In genomic region chr7:101942603-101943210, GRCh38 we compare ENCODE assay signal across 17 cellular contexts.
DNase-seq lines count a peak whose midpoint lies in the region; ATAC-seq and TF ChIP-seq lines count a peak whose summit lies in the region.
"Had no signal": no experiment of that assay in that cellular context is flagged by ENCODE, and none has a peak within 500 bp of the region (broad histone marks: within the 10 kb centered on the region; RNA-seq: fewer than 3 reads in every experiment).

No MANE protein-coding gene starts in this region.

- H2AFZ ChIP-seq in GM23248: no peak overlapping the region

- H3K27me3 Mint-ChIP-seq in effector memory CD8-positive, alpha-beta T cell: no peaks in the 10 kb centered on the region
- H3K27me3 Mint-ChIP-seq: CD8-positive, alpha-beta memory T cell; naive thymus-derived CD4-positive, alpha-beta T cell; stimulated activated naive CD8-positive, alpha-beta T cell treated with anti-CD3 and anti-CD28 coated beads, Interleukin-15, amount 100 ng/mL, for 72 hours had no signal

- H3K36me3 ChIP-seq in GM23248 (ENCODE audit: low read depth) (no peaks in the 10 kb centered on the region), right atrium auricular region (no peaks in the 10 kb centered on the region)
- H3K36me3 ChIP-seq: MG63 had no signal

- H3K4me1 Mint-ChIP-seq in effector memory CD8-positive, alpha-beta T cell (ENCODE audit: low read depth in 2 of 2): peaks cover 4 to 8% of the 10 kb centered on the region in 2 donors

- intact Hi-C loops in sciatic nerve (cut with DNase I): no loop called here

- DNase-seq in GM23248: no peak
- peak; percentile 56 for DNase-seq in RWPE1 (ENCODE audit: low spot score)
- DNase-seq in right atrium auricular region (ENCODE audit: low spot score): no peak
- peak; percentile 35 for DNase-seq in sciatic nerve (ENCODE audit: low spot score)
- DNase-seq in stimulated activated CD4-positive, alpha-beta T cell treated with anti-CD3 and anti-CD28 coated beads, Interleukin-4, amount 100 ng/mL, for 4 hours: no peak
- DNase-seq in T-helper 9 cell: no peak
- no peak for DNase-seq in effector memory CD8-positive, alpha-beta T cell
- DNase-seq: activated CD8-positive, alpha-beta T cell treated with anti-CD3 and anti-CD28 coated beads, Interleukin-2, amount 10 ng/mL, durations not matched to agents 7 days and 5 days; activated naive CD4-positive, alpha-beta T cell treated with anti-CD3 and anti-CD28 coated beads, Interleukin-2, amount 50 U/mL, for 16 hours; CD8-positive, alpha-beta memory T cell; hippocampal formation; naive thymus-derived CD4-positive, alpha-beta T cell; NCI-H510A; stimulated activated CD4-positive, alpha-beta T cell treated with anti-CD3 and anti-CD28 coated beads, Interleukin-2, amount 100 ng/mL, for 24 hours; stimulated activated naive CD8-positive, alpha-beta T cell treated with anti-CD3 and anti-CD28 coated beads, Interleukin-15, amount 100 ng/mL, for 72 hours had no signal

- H4K20me1 ChIP-seq in GM23248 (ENCODE audit: insufficient read depth): no peaks in the 10 kb centered on the region

- in situ Hi-C loops in GM23248 (cut with MboI): no loop called here

- no peak overlapping the region for H3K4me3 Mint-ChIP-seq in effector memory CD8-positive, alpha-beta T cell
- H3K4me3 Mint-ChIP-seq: activated CD8-positive, alpha-beta T cell treated with anti-CD3 and anti-CD28 coated beads, Interleukin-2, amount 10 ng/mL, durations not matched to agents 7 days and 5 days; CD8-positive, alpha-beta memory T cell; naive thymus-derived CD4-positive, alpha-beta T cell; stimulated activated naive CD8-positive, alpha-beta T cell treated with anti-CD3 and anti-CD28 coated beads, Interleukin-15, amount 100 ng/mL, for 72 hours had no signal

- peaks cover 39% of the 10 kb centered on the region for H3K79me2 ChIP-seq in GM23248 (ENCODE audit: insufficient read depth)

- no peak overlapping the region; the same call in 1 of the 2 replicates for H3K27ac ChIP-seq in GM23248
- peak overlapping the region; percentile 99 for H3K27ac ChIP-seq in RWPE1
- H3K27ac ChIP-seq in right atrium auricular region: peak overlapping the region; percentile 75 to 88

- peaks cover 20% of the 10 kb centered on the region for H3K4me1 ChIP-seq in GM23248 (ENCODE audit: insufficient read depth)
- peaks cover 0 to 62% of the 10 kb centered on the region in 2 donors for H3K4me1 ChIP-seq in right atrium auricular region

- 83 to 85% methylated on average over 13 of the region's 13 CpGs for WGBS in GM23248 (ENCODE audit: low coverage in 1 of 2, low lambda C conversion rate in 2 of 2, missing lambda C conversion rate in 2 of 2), 2 experiments

- H3K9me3 ChIP-seq in GM23248 (ENCODE audit: low read depth): no peaks in the 10 kb centered on the region
- H3K9me3 ChIP-seq in right atrium auricular region: no peaks in the 10 kb centered on the region
- H3K9me3 ChIP-seq: MG63 had no signal

- H3K4me3 ChIP-seq in GM23248: no peak overlapping the region
- H3K4me3 ChIP-seq in right atrium auricular region: no peak overlapping the region
- H3K4me3 ChIP-seq: MG63 had no signal

- peak overlapping the region; percentile 22; the same call in 1 of the 2 replicates for H3K9ac ChIP-seq in GM23248

- H3F3A ChIP-seq in GM23248 (ENCODE audit: insufficient read depth): peaks cover 11% of the 10 kb centered on the region

- H3K36me3 Mint-ChIP-seq in effector memory CD8-positive, alpha-beta T cell (ENCODE audit: insufficient read depth): no peaks in the 10 kb centered on the region

- CTCF ChIA-PET in RWPE1 (lab: Yijun Ruan, JAX): interaction anchor here (1.8 kb wide), 1 partner anchor 62 kb away, joined by 4 read pairs; no protein-coding TSS in a partner anchor

- ATAC-seq in sciatic nerve (no peak), HG03280 (IDR thresholded peaks at IDR 0.05; ENCODE audit: unreplicated experiment) (no peak)
- no peak for ATAC-seq in effector memory CD8-positive, alpha-beta T cell (replicated peaks)
- ATAC-seq: activated CD8-positive, alpha-beta T cell treated with anti-CD3 and anti-CD28 coated beads, Interleukin-2, amount 10 ng/mL, durations not matched to agents 7 days and 5 days; naive thymus-derived CD4-positive, alpha-beta T cell; stimulated activated naive CD8-positive, alpha-beta T cell treated with anti-CD3 and anti-CD28 coated beads, Interleukin-15, amount 100 ng/mL, for 72 hours had no signal

- POLR2A ChIA-PET in RWPE1 (lab: Yijun Ruan, JAX; ENCODE audit: low non-redundant PET): interaction anchor here (0.5 kb wide), 2 partner anchors 91 to 131 kb away, joined by 3 to 7 read pairs; no protein-coding TSS in a partner anchor

- no peaks in the 10 kb centered on the region for H3K27me3 ChIP-seq in GM23248 (replicated peaks; ENCODE audit: insufficient read depth)
- no peaks in the 10 kb centered on the region for H3K27me3 ChIP-seq in right atrium auricular region
- H3K27me3 ChIP-seq: MG63 had no signal

- TF ChIP-seq CTCF in RWPE1 (conservative IDR thresholded peaks at IDR 0.05; ENCODE audit: low read depth): no peak
- TF ChIP-seq CTCF in right atrium auricular region (IDR thresholded peaks at IDR 0.05): no peak

- H3K9me3 Mint-ChIP-seq in effector memory CD8-positive, alpha-beta T cell: no peaks in the 10 kb centered on the region
- H3K9me3 Mint-ChIP-seq: CD8-positive, alpha-beta memory T cell; naive thymus-derived CD4-positive, alpha-beta T cell; stimulated activated naive CD8-positive, alpha-beta T cell treated with anti-CD3 and anti-CD28 coated beads, Interleukin-15, amount 100 ng/mL, for 72 hours had no signal

- H3K9me2 ChIP-seq in GM23248 (ENCODE audit: insufficient read depth): no peaks in the 10 kb centered on the region

- H3K27ac Mint-ChIP-seq in effector memory CD8-positive, alpha-beta T cell: no peak overlapping the region
- H3K27ac Mint-ChIP-seq: activated CD8-positive, alpha-beta T cell treated with anti-CD3 and anti-CD28 coated beads, Interleukin-2, amount 10 ng/mL, durations not matched to agents 7 days and 5 days; naive thymus-derived CD4-positive, alpha-beta T cell; stimulated activated naive CD8-positive, alpha-beta T cell treated with anti-CD3 and anti-CD28 coated beads, Interleukin-15, amount 100 ng/mL, for 72 hours had no signal

- peak overlapping the region; percentile 22 for H3K4me2 ChIP-seq in GM23248 (ENCODE audit: unreplicated experiment)

Comparison
In these comparisons a context has a peak if more than half of its experiments do, and no peak if none do; other contexts are left out.
1. DNase-seq: peak in RWPE1 (single experiment) and sciatic nerve (single experiment); none in GM23248 (single experiment), right atrium auricular region (single experiment), stimulated activated CD4-positive, alpha-beta T cell treated with anti-CD3 and anti-CD28 coated beads, Interleukin-4, amount 100 ng/mL, for 4 hours (0 of 2), T-helper 9 cell (single experiment) and effector memory CD8-positive, alpha-beta T cell (0 of 3).